ENCODE assay signal across 8 cellular contexts in genomic region chr3:13420817-13421755, GRCh38. TPM values are rescaled to one million over a fixed set of nuclear protein-coding genes. Genes with fewer than 3 reads are reported as not detected.
DNase-seq lines count a peak whose midpoint lies in the region; ATAC-seq and TF ChIP-seq lines count a peak whose summit lies in the region.

No MANE protein-coding gene starts in this region.

- H3K36me3 ChIP-seq in BLaER1 (peaks cover 12% of the 10 kb centered on the region; the same call in 1 of the 2 replicates), SJCRH30 (no peaks in the 10 kb centered on the region)
- H3K36me3 ChIP-seq in naive thymus-derived CD4-positive, alpha-beta T cell (ENCODE audit: control insufficient read depth in 2 of 3, insufficient read depth in 3 of 3, low read length in 3 of 3) = no peaks in the 10 kb centered on the region

- H3K27ac ChIP-seq in BLaER1 (peak overlapping the region; percentile 94), H9 (ENCODE audit: insufficient read length, low read depth, low read length) (no peak overlapping the region), SJCRH30 (no peak overlapping the region)
- H3K27ac ChIP-seq in naive thymus-derived CD4-positive, alpha-beta T cell (ENCODE audit: low read depth, low read length) = peak overlapping the region; percentile 96

- peak overlapping the region; percentile 89 for H3K9ac ChIP-seq in BLaER1
- no peak overlapping the region for H3K9ac ChIP-seq in H9 (ENCODE audit: extremely low read depth, insufficient read length, low read length)

- CTCF ChIA-PET in naive thymus-derived CD4-positive, alpha-beta T cell (lab: Charles Lee) = interaction anchor here (0.6 to 11.5 kb wide), 4 partner anchors 31 to 77 kb away, joined by 3 to 102 read pairs (median 4); no protein-coding TSS in a partner anchor

- no peak for DNase-seq in H9
- DNase-seq in T-helper 1 cell = peak; percentile 66 to 87 (median 79)
- peak; percentile 84 for DNase-seq in activated naive CD8-positive, alpha-beta T cell treated with anti-CD3 and anti-CD28 coated beads for 36 hours
- peak; percentile 49 to 92 (median 84) for DNase-seq in naive thymus-derived CD4-positive, alpha-beta T cell
- peak; percentile 78 for DNase-seq in stimulated activated naive CD8-positive, alpha-beta T cell treated with anti-CD3 and anti-CD28 coated beads, Interleukin-15, Interleukin-2, amounts not matched to agents 100 U/mL and 50 U/mL, for 24 hours
- no peak for DNase-seq in GM19238 (ENCODE audit: insufficient read length, low spot score)
- DNase-seq in SJCRH30 = no peak

- H3K4me2 ChIP-seq in BLaER1 (peak overlapping the region; percentile 95), H9 (ENCODE audit: insufficient read depth, insufficient read length, low read length) (peak overlapping the region; percentile 28)

- H3K23me2 ChIP-seq in H9 (ENCODE audit: insufficient read length, low read depth, low read length, poor library complexity, severe bottlenecking) = peaks cover 10% of the 10 kb centered on the region

- H3K27me3 ChIP-seq in BLaER1 (no peaks in the 10 kb centered on the region; the same call in 1 of the 2 replicates), H9 (ENCODE audit: insufficient read depth, low read length) (no peaks in the 10 kb centered on the region), SJCRH30 (no peaks in the 10 kb centered on the region)
- H3K27me3 ChIP-seq in naive thymus-derived CD4-positive, alpha-beta T cell (ENCODE audit: control insufficient read depth in 2 of 2, insufficient read depth in 2 of 2, low read length in 2 of 2) = no peaks in the 10 kb centered on the region

- ATAC-seq in naive thymus-derived CD4-positive, alpha-beta T cell = peak; percentile 83
- ATAC-seq in stimulated activated naive CD8-positive, alpha-beta T cell treated with anti-CD3 and anti-CD28 coated beads, Interleukin-15, Interleukin-2, amounts not matched to agents 100 U/mL and 50 U/mL, for 24 hours = peak; percentile 74

- H4K8ac ChIP-seq in H9 (replicated peaks; ENCODE audit: insufficient read length, low read depth, low read length) = no peak overlapping the region

- H4K91ac ChIP-seq in H9 (ENCODE audit: insufficient read length, low read depth, low read length) = no peak overlapping the region

- H4K5ac ChIP-seq in H9 (ENCODE audit: insufficient read length, low read depth, low read length) = no peak overlapping the region

- intact Hi-C loops in naive thymus-derived CD4-positive, alpha-beta T cell (cut with micrococcal nuclease) = loop anchor here (1.0 to 10.0 kb wide), 11 partner anchors 9 to 1644 kb away; partner anchors contain the start of genes HDAC11 (in 2 of the 2), IQSEC1 (in 1 of the 2), LSM3 (in 1 of the 2) and MRPS25 (in 1 of the 2)

- H2AK5ac ChIP-seq in H9 (ENCODE audit: insufficient read length, low read length) = no peak overlapping the region

- POLR2A ChIA-PET in naive thymus-derived CD4-positive, alpha-beta T cell (lab: Charles Lee) = interaction anchor here (0.5 to 10.4 kb wide), 12 partner anchors 8 to 339 kb away, joined by 3 to 125 read pairs (median 4); partner anchors contain the start of gene HDAC11

- peaks cover 14% of the 10 kb centered on the region for H3K27me3 Mint-ChIP-seq in H9 (ENCODE audit: low read depth)
- peaks cover 3% of the 10 kb centered on the region for H3K27me3 Mint-ChIP-seq in activated naive CD8-positive, alpha-beta T cell treated with anti-CD3 and anti-CD28 coated beads for 36 hours
- no peaks in the 10 kb centered on the region for H3K27me3 Mint-ChIP-seq in naive thymus-derived CD4-positive, alpha-beta T cell

- H3K56ac ChIP-seq in H9 (ENCODE audit: insufficient read length, low read depth, low read length) = no peak overlapping the region

- peaks cover 31% of the 10 kb centered on the region for H4K20me1 ChIP-seq in BLaER1
- H4K20me1 ChIP-seq in H9 (ENCODE audit: control insufficient read depth, insufficient read depth, insufficient read length) = peaks cover 5% of the 10 kb centered on the region

- WGBS in H9 (ENCODE audit: extremely low coverage, insufficient read length, low lambda C conversion rate) = no CpG with 5 or more reads among the region's 27 CpGs

- H3K4ac ChIP-seq in H9 (ENCODE audit: low read depth, low read length) = no peak overlapping the region

- H3K4me3 Mint-ChIP-seq in H9 = peak overlapping the region; percentile 68 to 79
- peak overlapping the region; percentile 90 for H3K4me3 Mint-ChIP-seq in activated naive CD8-positive, alpha-beta T cell treated with anti-CD3 and anti-CD28 coated beads for 36 hours
- peak overlapping the region; percentile 89 to 100 (median 96) for H3K4me3 Mint-ChIP-seq in naive thymus-derived CD4-positive, alpha-beta T cell

- H2BK5ac ChIP-seq in H9 (ENCODE audit: insufficient read length, low read length) = no peak overlapping the region

- H3K14ac ChIP-seq in H9 (ENCODE audit: insufficient read depth, low read length) = peak overlapping the region; percentile 64

- H3K4me3 ChIP-seq in BLaER1 (peak overlapping the region; percentile 76), SJCRH30 (no peak overlapping the region)
- H3K4me3 ChIP-seq in naive thymus-derived CD4-positive, alpha-beta T cell (ENCODE audit: low read length) = peak overlapping the region; percentile 73

- peaks cover 51% of the 10 kb centered on the region for H3K4me1 ChIP-seq in BLaER1
- peaks cover 4% of the 10 kb centered on the region; the same call in 1 of the 2 replicates for H3K4me1 ChIP-seq in H9 (ENCODE audit: insufficient read depth, low read length)
- peaks cover 40 to 58% of the 10 kb centered on the region in 2 donors for H3K4me1 ChIP-seq in naive thymus-derived CD4-positive, alpha-beta T cell (ENCODE audit: control insufficient read depth in 2 of 2, insufficient read depth in 2 of 2, low read length in 2 of 2)
- no peaks in the 10 kb centered on the region for H3K4me1 ChIP-seq in SJCRH30

- H3K23ac ChIP-seq in H9 (ENCODE audit: insufficient read length, low read depth, low read length) = no peak overlapping the region

- TF ChIP-seq CTCF in H9 (conservative IDR thresholded peaks at IDR 0.05) = no peak

- no peaks in the 10 kb centered on the region for H3K9me3 ChIP-seq in BLaER1
- no peaks in the 10 kb centered on the region for H3K9me3 ChIP-seq in H9 (ENCODE audit: control insufficient read depth, low read depth, low read length)
- H3K9me3 ChIP-seq in naive thymus-derived CD4-positive, alpha-beta T cell (ENCODE audit: control insufficient read depth in 2 of 3, low read length in 3 of 3) = no peaks in the 10 kb centered on the region
- H3K9me3 ChIP-seq in SJCRH30 (replicated peaks) = no peaks in the 10 kb centered on the region

- H3K79me1 ChIP-seq in H9 (ENCODE audit: insufficient read depth, low read depth, low read length, poor library complexity, severe bottlenecking) = no peaks in the 10 kb centered on the region

- H2BK15ac ChIP-seq in H9 (ENCODE audit: low read depth, low read length) = no peak overlapping the region

- H3K27ac Mint-ChIP-seq in H9 = peak overlapping the region; percentile 58 to 85 (median 59); a peak in 4 of 7 replicates
- H3K27ac Mint-ChIP-seq in activated naive CD8-positive, alpha-beta T cell treated with anti-CD3 and anti-CD28 coated beads for 36 hours = peak overlapping the region; percentile 100
- H3K27ac Mint-ChIP-seq in naive thymus-derived CD4-positive, alpha-beta T cell = peak overlapping the region; percentile 96 to 100 (median 99)

- no peak overlapping the region for H3T11ph ChIP-seq in H9 (ENCODE audit: low read length)

- H2BK12ac ChIP-seq in H9 (ENCODE audit: insufficient read length, low read depth, low read length) = no peak overlapping the region

- H2BK120ac ChIP-seq in H9 (ENCODE audit: low read depth, low read length, poor library complexity, severe bottlenecking) = no peak overlapping the region

- no peak overlapping the region for H2AFZ ChIP-seq in H9 (ENCODE audit: low read length)

- no peaks in the 10 kb centered on the region; a peak in 2 of 5 replicates for H3K9me3 Mint-ChIP-seq in H9
- H3K9me3 Mint-ChIP-seq in activated naive CD8-positive, alpha-beta T cell treated with anti-CD3 and anti-CD28 coated beads for 36 hours = no peaks in the 10 kb centered on the region
- peaks cover 0 to 2% (median 0%) of the 10 kb centered on the region in 11 donors for H3K9me3 Mint-ChIP-seq in naive thymus-derived CD4-positive, alpha-beta T cell

- peaks cover 0 to 2% (median 0%) of the 10 kb centered on the region in 3 experiments; a peak in 2 of 7 replicates for H3K36me3 Mint-ChIP-seq in H9 (ENCODE audit: insufficient read depth in 1 of 3, low read depth in 3 of 3)
- peaks cover 32% of the 10 kb centered on the region for H3K36me3 Mint-ChIP-seq in activated naive CD8-positive, alpha-beta T cell treated with anti-CD3 and anti-CD28 coated beads for 36 hours
- H3K36me3 Mint-ChIP-seq in naive thymus-derived CD4-positive, alpha-beta T cell = peaks cover 0 to 17% (median 0%) of the 10 kb centered on the region in 5 donors

- H3K4me1 Mint-ChIP-seq in H9 = peaks cover 16 to 27% of the 10 kb centered on the region in 2 experiments
- H3K4me1 Mint-ChIP-seq in activated naive CD8-positive, alpha-beta T cell treated with anti-CD3 and anti-CD28 coated beads for 36 hours = peaks cover 57% of the 10 kb centered on the region
- H3K4me1 Mint-ChIP-seq in naive thymus-derived CD4-positive, alpha-beta T cell = peaks cover 41 to 81% (median 66%) of the 10 kb centered on the region in 7 donors

- peak overlapping the region; percentile 41 for H3K18ac ChIP-seq in H9 (ENCODE audit: insufficient read length, low read depth, low read length)

- H2BK20ac ChIP-seq in H9 (ENCODE audit: low read depth, low read length, poor library complexity, severe bottlenecking) = no peak overlapping the region

- no peaks in the 10 kb centered on the region; the same call in 1 of the 2 replicates for H3K79me2 ChIP-seq in H9 (ENCODE audit: insufficient read depth, low read length)

RNA-seq across cellular contexts. Expression of gene NUP210, which starts 1.0 kb away (rescaled TPM):
- 47.3 and 48.8 TPM in 2 replicates for total RNA-seq in H9 (2021)
- total RNA-seq in activated naive CD8-positive, alpha-beta T cell treated with anti-CD3 and anti-CD28 coated beads for 36 hours = 100 to 1,000 TPM; 127 to 131 TPM
- 100 to 1,000 TPM; 131 to 164 (median 150) TPM for total RNA-seq in naive thymus-derived CD4-positive, alpha-beta T cell
- polyA plus RNA-seq in naive thymus-derived CD4-positive, alpha-beta T cell = 10 to 100 TPM; 52.6 to 93.6 TPM
- total RNA-seq in SJCRH30 (2014; rRNA removed; shearing (Covaris generic)) = 0.10 and 0.32 TPM in 2 replicates

RNA-seq across cellular contexts. Expression of gene HDAC11, which starts 59.0 kb away (rescaled TPM):
- 6.6 and 7.0 TPM in 2 replicates for total RNA-seq in H9 (2021)
- total RNA-seq in activated naive CD8-positive, alpha-beta T cell treated with anti-CD3 and anti-CD28 coated beads for 36 hours = 1 to 10 TPM; 1.6 to 2.7 TPM
- total RNA-seq in naive thymus-derived CD4-positive, alpha-beta T cell = 1 to 10 TPM; 1.2 to 8.0 (median 7.3) TPM
- 1 to 10 TPM; 4.5 to 6.3 TPM for polyA plus RNA-seq in naive thymus-derived CD4-positive, alpha-beta T cell
- 30.7 and 32.5 TPM in 2 replicates for total RNA-seq in SJCRH30 (2014; rRNA removed; shearing (Covaris generic))

Comparison
In these comparisons a context has a peak if more than half of its experiments do, and no peak if none do; other contexts are left out.
1. H3K27ac ChIP-seq: peak in BLaER1 (single experiment) and naive thymus-derived CD4-positive, alpha-beta T cell (single experiment); none in H9 (single experiment) and SJCRH30 (single experiment).
2. DNase-seq: peak in T-helper 1 cell (5 of 5), activated naive CD8-positive, alpha-beta T cell treated with anti-CD3 and anti-CD28 coated beads for 36 hours (single experiment), naive thymus-derived CD4-positive, alpha-beta T cell (9 of 9) and stimulated activated naive CD8-positive, alpha-beta T cell treated with anti-CD3 and anti-CD28 coated beads, Interleukin-15, Interleukin-2, amounts not matched to agents 100 U/mL and 50 U/mL, for 24 hours (single experiment); none in H9 (single experiment), GM19238 (single experiment) and SJCRH30 (0 of 2).
3. RNA of gene NUP210, which starts 1.0 kb away (total RNA-seq): 131 to 164 TPM in naive thymus-derived CD4-positive, alpha-beta T cell, 127 to 131 TPM in activated naive CD8-positive, alpha-beta T cell treated with anti-CD3 and anti-CD28 coated beads for 36 hours and 47.3 to 48.8 TPM in H9; 0.10 to 0.32 TPM in SJCRH30; every median in the first group is over 10 times any median in the second.
4. Peak in every context shown above with its lines, with median percentiles within 50 percentile points of each other: H3K27ac Mint-ChIP-seq and H3K4me3 Mint-ChIP-seq.